In genomic region chr1:209590405-209590804, GRCh38 we compare ENCODE assay signal across 10 cellular contexts. TPM values are rescaled to one million over a fixed set of nuclear protein-coding genes. Genes with fewer than 3 reads are reported as not detected.
DNase-seq lines count a peak whose midpoint lies in the region; TF ChIP-seq lines count a peak whose summit lies in the region.
"Had no signal": no experiment of that assay in that cellular context is flagged by ENCODE, and none has a peak within 500 bp of the region (broad histone marks: within the 10 kb centered on the region; RNA-seq: fewer than 3 reads in every experiment).

No MANE protein-coding gene starts in this region.

- H3K4me3 ChIP-seq in astrocyte of the cerebellum (ENCODE audit: low read depth, low read length) (no peak overlapping the region), retinal pigment epithelial cell (ENCODE audit: low read length) (no peak overlapping the region)
- H3K4me3 ChIP-seq: tibial artery had no signal

- H3K27me3 Mint-ChIP-seq in activated naive CD8-positive, alpha-beta T cell treated with anti-CD3 and anti-CD28 coated beads for 36 hours: peaks cover 24% of the 10 kb centered on the region
- H3K27me3 Mint-ChIP-seq in CD14-positive monocyte (ENCODE audit: low read depth in 3 of 3): peaks cover 15 to 34% (median 21%) of the 10 kb centered on the region in 3 donors

- no peak overlapping the region for H3K27ac Mint-ChIP-seq in activated naive CD8-positive, alpha-beta T cell treated with anti-CD3 and anti-CD28 coated beads for 36 hours
- H3K27ac Mint-ChIP-seq in CD14-positive monocyte: no peak overlapping the region
- H3K27ac Mint-ChIP-seq: activated naive CD4-positive, alpha-beta T cell treated with anti-CD3 and anti-CD28 coated beads, Interleukin-2, amount 10 ng/mL, durations not matched to agents 7 days and 5 days had no signal

- in situ Hi-C loops in astrocyte of the cerebellum (cut with HindIII; ENCODE audit: low sequenced_read_pairs): no loop called here

- H3K9me3 Mint-ChIP-seq in activated naive CD8-positive, alpha-beta T cell treated with anti-CD3 and anti-CD28 coated beads for 36 hours: no peaks in the 10 kb centered on the region
- peaks cover 0 to 2% (median 0%) of the 10 kb centered on the region in 7 donors for H3K9me3 Mint-ChIP-seq in CD14-positive monocyte
- H3K9me3 Mint-ChIP-seq: activated naive CD4-positive, alpha-beta T cell treated with anti-CD3 and anti-CD28 coated beads, Interleukin-2, amount 10 ng/mL, durations not matched to agents 7 days and 5 days had no signal

- peaks cover 5% of the 10 kb centered on the region for H3K4me1 Mint-ChIP-seq in activated naive CD8-positive, alpha-beta T cell treated with anti-CD3 and anti-CD28 coated beads for 36 hours
- peaks cover 5% of the 10 kb centered on the region for H3K4me1 Mint-ChIP-seq in CD14-positive monocyte

- H3K36me3 Mint-ChIP-seq in activated naive CD8-positive, alpha-beta T cell treated with anti-CD3 and anti-CD28 coated beads for 36 hours: no peaks in the 10 kb centered on the region
- no peaks in the 10 kb centered on the region for H3K36me3 Mint-ChIP-seq in CD14-positive monocyte
- H3K36me3 Mint-ChIP-seq: activated naive CD4-positive, alpha-beta T cell treated with anti-CD3 and anti-CD28 coated beads, Interleukin-2, amount 10 ng/mL, durations not matched to agents 7 days and 5 days had no signal

- intact Hi-C loops in CD14-positive monocyte (cut with micrococcal nuclease): no loop called here

- H3K4me3 Mint-ChIP-seq in activated naive CD8-positive, alpha-beta T cell treated with anti-CD3 and anti-CD28 coated beads for 36 hours: no peak overlapping the region
- no peak overlapping the region for H3K4me3 Mint-ChIP-seq in CD14-positive monocyte
- H3K4me3 Mint-ChIP-seq: activated naive CD4-positive, alpha-beta T cell treated with anti-CD3 and anti-CD28 coated beads, Interleukin-2, amount 10 ng/mL, durations not matched to agents 7 days and 5 days had no signal

- DNase-seq in HT-29 (ENCODE audit: low spot score) (peak; percentile 51), astrocyte of the cerebellum (ENCODE audit: low read depth) (no peak), hepatic stellate cell (ENCODE audit: low spot score) (peak; percentile 55), retinal pigment epithelial cell (ENCODE audit: low read depth) (no peak), CD14-positive monocyte (ENCODE audit: low spot score) (no peak)
- DNase-seq in stimulated activated CD4-positive, alpha-beta T cell treated with anti-CD3 and anti-CD28 coated beads, Interleukin-15, amount 100 ng/mL, for 24 hours: no peak
- DNase-seq in activated naive CD8-positive, alpha-beta T cell treated with anti-CD3 and anti-CD28 coated beads for 36 hours: no peak
- DNase-seq: activated naive CD4-positive, alpha-beta T cell treated with anti-CD3 and anti-CD28 coated beads, Interleukin-2, amount 10 ng/mL, durations not matched to agents 7 days and 5 days; tibial artery had no signal

- peak; percentile 17 for TF ChIP-seq CTCF in astrocyte of the cerebellum (IDR thresholded peaks at IDR 0.05; ENCODE audit: low read depth, low read length, missing control alignments)
- peak; percentile 61 for TF ChIP-seq CTCF in retinal pigment epithelial cell (conservative IDR thresholded peaks at IDR 0.05; ENCODE audit: low read depth, low read length)
- no peak for TF ChIP-seq CTCF in CD14-positive monocyte (IDR thresholded peaks at IDR 0.05)

RNA-seq across cellular contexts. Expression of gene CAMK1G, which starts 6.9 kb away (rescaled TPM):
- total RNA-seq in HT-29 (2014; rRNA removed; shearing (Covaris generic)): not detected in 2 replicates
- not detected for total RNA-seq in activated naive CD8-positive, alpha-beta T cell treated with anti-CD3 and anti-CD28 coated beads for 36 hours
- not detected for polyA plus RNA-seq in CD14-positive monocyte
- total RNA-seq: T-helper 2 cell treated with Interferon-gamma antibody and Interleukin-4, amounts not matched to agents 100 ng/mL and 5 ng/mL, for 36 hours had no signal

Comparison
In these comparisons a context has a peak if more than half of its experiments do, and no peak if none do; other contexts are left out.
1. DNase-seq: peak in HT-29 (single experiment) and hepatic stellate cell (single experiment); none in astrocyte of the cerebellum (single experiment), retinal pigment epithelial cell (single experiment), stimulated activated CD4-positive, alpha-beta T cell treated with anti-CD3 and anti-CD28 coated beads, Interleukin-15, amount 100 ng/mL, for 24 hours (single experiment), activated naive CD8-positive, alpha-beta T cell treated with anti-CD3 and anti-CD28 coated beads for 36 hours (single experiment) and CD14-positive monocyte (single experiment).